In genomic region chr1:160605205-160605604, GRCh38 we compare ENCODE assay signal across 1 cellular context.
TF ChIP-seq lines count a peak whose summit lies in the region.

No MANE protein-coding gene starts in this region.

TF ChIP-seq in GM23338, 12 proteins besides CTCF, POLR2A, EP300 and RAD21 (continued from another document):
- TF ChIP-seq, protein P1, sequence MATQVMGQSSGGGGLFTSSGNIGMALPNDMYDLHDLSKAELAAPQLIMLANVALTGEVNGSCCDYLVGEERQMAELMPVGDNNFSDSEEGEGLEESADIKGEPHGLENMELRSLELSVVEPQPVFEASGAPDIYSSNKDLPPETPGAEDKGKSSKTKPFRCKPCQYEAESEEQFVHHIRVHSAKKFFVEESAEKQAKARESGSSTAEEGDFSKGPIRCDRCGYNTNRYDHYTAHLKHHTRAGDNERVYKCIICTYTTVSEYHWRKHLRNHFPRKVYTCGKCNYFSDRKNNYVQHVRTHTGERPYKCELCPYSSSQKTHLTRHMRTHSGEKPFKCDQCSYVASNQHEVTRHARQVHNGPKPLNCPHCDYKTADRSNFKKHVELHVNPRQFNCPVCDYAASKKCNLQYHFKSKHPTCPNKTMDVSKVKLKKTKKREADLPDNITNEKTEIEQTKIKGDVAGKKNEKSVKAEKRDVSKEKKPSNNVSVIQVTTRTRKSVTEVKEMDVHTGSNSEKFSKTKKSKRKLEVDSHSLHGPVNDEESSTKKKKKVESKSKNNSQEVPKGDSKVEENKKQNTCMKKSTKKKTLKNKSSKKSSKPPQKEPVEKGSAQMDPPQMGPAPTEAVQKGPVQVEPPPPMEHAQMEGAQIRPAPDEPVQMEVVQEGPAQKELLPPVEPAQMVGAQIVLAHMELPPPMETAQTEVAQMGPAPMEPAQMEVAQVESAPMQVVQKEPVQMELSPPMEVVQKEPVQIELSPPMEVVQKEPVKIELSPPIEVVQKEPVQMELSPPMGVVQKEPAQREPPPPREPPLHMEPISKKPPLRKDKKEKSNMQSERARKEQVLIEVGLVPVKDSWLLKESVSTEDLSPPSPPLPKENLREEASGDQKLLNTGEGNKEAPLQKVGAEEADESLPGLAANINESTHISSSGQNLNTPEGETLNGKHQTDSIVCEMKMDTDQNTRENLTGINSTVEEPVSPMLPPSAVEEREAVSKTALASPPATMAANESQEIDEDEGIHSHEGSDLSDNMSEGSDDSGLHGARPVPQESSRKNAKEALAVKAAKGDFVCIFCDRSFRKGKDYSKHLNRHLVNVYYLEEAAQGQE (IDR thresholded peaks at IDR 0.05; ENCODE audit: unreplicated experiment): no peak
- TF ChIP-seq EZH2 (IDR thresholded peaks at IDR 0.05; ENCODE audit: low read depth, unreplicated experiment): no peak
- no peak for TF ChIP-seq JUNB (IDR thresholded peaks at IDR 0.05; ENCODE audit: unreplicated experiment)
- TF ChIP-seq ZNF114 (CRISPR knock-in tag; IDR thresholded peaks at IDR 0.05): no peak
- no peak for TF ChIP-seq ZNF331 (CRISPR knock-in tag; IDR thresholded peaks at IDR 0.05; ENCODE audit: low read depth)
- no peak for TF ChIP-seq EZH2phosphoT487 (IDR thresholded peaks at IDR 0.05; ENCODE audit: unreplicated experiment)
- TF ChIP-seq, protein P2, sequence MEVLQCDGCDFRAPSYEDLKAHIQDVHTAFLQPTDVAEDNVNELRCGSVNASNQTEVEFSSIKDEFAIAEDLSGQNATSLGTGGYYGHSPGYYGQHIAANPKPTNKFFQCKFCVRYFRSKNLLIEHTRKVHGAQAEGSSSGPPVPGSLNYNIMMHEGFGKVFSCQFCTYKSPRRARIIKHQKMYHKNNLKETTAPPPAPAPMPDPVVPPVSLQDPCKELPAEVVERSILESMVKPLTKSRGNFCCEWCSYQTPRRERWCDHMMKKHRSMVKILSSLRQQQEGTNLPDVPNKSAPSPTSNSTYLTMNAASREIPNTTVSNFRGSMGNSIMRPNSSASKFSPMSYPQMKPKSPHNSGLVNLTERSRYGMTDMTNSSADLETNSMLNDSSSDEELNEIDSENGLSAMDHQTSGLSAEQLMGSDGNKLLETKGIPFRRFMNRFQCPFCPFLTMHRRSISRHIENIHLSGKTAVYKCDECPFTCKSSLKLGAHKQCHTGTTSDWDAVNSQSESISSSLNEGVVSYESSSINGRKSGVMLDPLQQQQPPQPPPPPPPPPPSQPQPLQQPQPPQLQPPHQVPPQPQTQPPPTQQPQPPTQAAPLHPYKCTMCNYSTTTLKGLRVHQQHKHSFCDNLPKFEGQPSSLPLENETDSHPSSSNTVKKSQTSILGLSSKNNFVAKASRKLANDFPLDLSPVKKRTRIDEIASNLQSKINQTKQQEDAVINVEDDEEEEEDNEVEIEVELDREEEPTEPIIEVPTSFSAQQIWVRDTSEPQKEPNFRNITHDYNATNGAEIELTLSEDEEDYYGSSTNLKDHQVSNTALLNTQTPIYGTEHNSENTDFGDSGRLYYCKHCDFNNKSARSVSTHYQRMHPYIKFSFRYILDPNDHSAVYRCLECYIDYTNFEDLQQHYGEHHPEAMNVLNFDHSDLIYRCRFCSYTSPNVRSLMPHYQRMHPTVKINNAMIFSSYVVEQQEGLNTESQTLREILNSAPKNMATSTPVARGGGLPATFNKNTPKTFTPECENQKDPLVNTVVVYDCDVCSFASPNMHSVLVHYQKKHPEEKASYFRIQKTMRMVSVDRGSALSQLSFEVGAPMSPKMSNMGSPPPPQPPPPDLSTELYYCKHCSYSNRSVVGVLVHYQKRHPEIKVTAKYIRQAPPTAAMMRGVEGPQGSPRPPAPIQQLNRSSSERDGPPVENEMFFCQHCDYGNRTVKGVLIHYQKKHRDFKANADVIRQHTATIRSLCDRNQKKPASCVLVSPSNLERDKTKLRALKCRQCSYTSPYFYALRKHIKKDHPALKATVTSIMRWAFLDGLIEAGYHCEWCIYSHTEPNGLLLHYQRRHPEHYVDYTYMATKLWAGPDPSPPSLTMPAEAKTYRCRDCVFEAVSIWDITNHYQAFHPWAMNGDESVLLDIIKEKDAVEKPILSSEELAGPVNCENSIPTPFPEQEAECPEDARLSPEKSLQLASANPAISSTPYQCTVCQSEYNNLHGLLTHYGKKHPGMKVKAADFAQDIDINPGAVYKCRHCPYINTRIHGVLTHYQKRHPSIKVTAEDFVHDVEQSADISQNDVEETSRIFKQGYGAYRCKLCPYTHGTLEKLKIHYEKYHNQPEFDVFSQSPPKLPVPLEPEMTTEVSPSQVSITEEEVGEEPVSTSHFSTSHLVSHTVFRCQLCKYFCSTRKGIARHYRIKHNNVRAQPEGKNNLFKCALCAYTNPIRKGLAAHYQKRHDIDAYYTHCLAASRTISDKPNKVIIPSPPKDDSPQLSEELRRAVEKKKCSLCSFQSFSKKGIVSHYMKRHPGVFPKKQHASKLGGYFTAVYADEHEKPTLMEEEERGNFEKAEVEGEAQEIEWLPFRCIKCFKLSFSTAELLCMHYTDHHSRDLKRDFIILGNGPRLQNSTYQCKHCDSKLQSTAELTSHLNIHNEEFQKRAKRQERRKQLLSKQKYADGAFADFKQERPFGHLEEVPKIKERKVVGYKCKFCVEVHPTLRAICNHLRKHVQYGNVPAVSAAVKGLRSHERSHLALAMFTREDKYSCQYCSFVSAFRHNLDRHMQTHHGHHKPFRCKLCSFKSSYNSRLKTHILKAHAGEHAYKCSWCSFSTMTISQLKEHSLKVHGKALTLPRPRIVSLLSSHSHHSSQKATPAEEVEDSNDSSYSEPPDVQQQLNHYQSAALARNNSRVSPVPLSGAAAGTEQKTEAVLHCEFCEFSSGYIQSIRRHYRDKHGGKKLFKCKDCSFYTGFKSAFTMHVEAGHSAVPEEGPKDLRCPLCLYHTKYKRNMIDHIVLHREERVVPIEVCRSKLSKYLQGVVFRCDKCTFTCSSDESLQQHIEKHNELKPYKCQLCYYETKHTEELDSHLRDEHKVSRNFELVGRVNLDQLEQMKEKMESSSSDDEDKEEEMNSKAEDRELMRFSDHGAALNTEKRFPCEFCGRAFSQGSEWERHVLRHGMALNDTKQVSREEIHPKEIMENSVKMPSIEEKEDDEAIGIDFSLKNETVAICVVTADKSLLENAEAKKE (CRISPR knock-in tag; IDR thresholded peaks at IDR 0.05): no peak
- TF ChIP-seq STAT1 (IDR thresholded peaks at IDR 0.05; ENCODE audit: unreplicated experiment): no peak
